In genomic region chr1:36115931-36116330, GRCh38 we compare ENCODE assay signal across 16 cellular contexts. TPM values are rescaled to one million over a fixed set of nuclear protein-coding genes. Genes with fewer than 3 reads are reported as not detected.
DNase-seq lines count a peak whose midpoint lies in the region; ATAC-seq and TF ChIP-seq lines count a peak whose summit lies in the region.
"Had no signal": no experiment of that assay in that cellular context is flagged by ENCODE, and none has a peak within 500 bp of the region (broad histone marks: within the 10 kb centered on the region; RNA-seq: fewer than 3 reads in every experiment).

No MANE protein-coding gene starts in this region.

- H3K23ac ChIP-seq in neuronal stem cell (ENCODE audit: low read depth, low read length, poor library complexity): no peak overlapping the region

- no peak overlapping the region for H3K9ac ChIP-seq in neuronal stem cell (ENCODE audit: low read depth, low read length, poor library complexity)
- H3K9ac ChIP-seq: BLaER1 had no signal

- WGBS in neuronal stem cell (ENCODE audit: extremely low coverage in 2 of 2, insufficient read length in 2 of 2, insufficient replicate concordance in 1 of 2), 2 donors: no CpG with 5 or more reads among the region's 5 CpGs

- no peak overlapping the region for H2AK5ac ChIP-seq in neuronal stem cell (ENCODE audit: low read depth, low read length)

- H3K27ac ChIP-seq in coronary artery: peak overlapping the region; percentile 88 to 92
- no peak overlapping the region for H3K27ac ChIP-seq in neuronal stem cell (replicated peaks; ENCODE audit: low read length)
- H3K27ac ChIP-seq: BLaER1 had no signal

- H3K14ac ChIP-seq in neuronal stem cell (ENCODE audit: low read length): no peak overlapping the region

- H4K8ac ChIP-seq in neuronal stem cell (ENCODE audit: low read depth, low read length): peak overlapping the region; percentile 76

- no peak overlapping the region for H3K4ac ChIP-seq in neuronal stem cell (ENCODE audit: low read length)

- H3K4me1 ChIP-seq in neuronal stem cell (ENCODE audit: control insufficient read depth in 2 of 2, insufficient read depth in 1 of 2, low read depth in 1 of 2, low read length in 2 of 2): peaks cover 8 to 10% of the 10 kb centered on the region in 2 donors

- ATAC-seq in GM18520 (IDR thresholded peaks at IDR 0.05; ENCODE audit: unreplicated experiment) (no peak), GM19023 (IDR thresholded peaks at IDR 0.05; ENCODE audit: unreplicated experiment) (no peak)
- ATAC-seq: stimulated activated effector memory CD8-positive, alpha-beta T cell treated with anti-CD3 and anti-CD28 coated beads, Interleukin-12 subunit alpha, Interleukin-12 subunit beta, amount 100 ng/mL, for 72 hours had no signal

- peak overlapping the region; percentile 52 for H3K18ac ChIP-seq in neuronal stem cell (ENCODE audit: low read length)

- H2BK15ac ChIP-seq in neuronal stem cell (ENCODE audit: low read length): no peak overlapping the region

- no peak overlapping the region for H2BK5ac ChIP-seq in neuronal stem cell (ENCODE audit: low read length)

- H2AFZ ChIP-seq in neuronal stem cell (ENCODE audit: low read length): no peak overlapping the region

- peak overlapping the region; percentile 16 for H2BK12ac ChIP-seq in neuronal stem cell (ENCODE audit: low read length)

- H3K4me2 ChIP-seq in neuronal stem cell (ENCODE audit: insufficient read depth, low read length, poor library complexity, severe bottlenecking): no peak overlapping the region
- H3K4me2 ChIP-seq: BLaER1 had no signal

- H3K79me1 ChIP-seq in neuronal stem cell (ENCODE audit: low read depth, low read length): no peaks in the 10 kb centered on the region

- DNase-seq in Daoy (ENCODE audit: low read depth) (peak; percentile 61), MV-4-11 (lab: John Stamatoyannopoulos, UW) (peak; percentile 87), coronary artery (ENCODE audit: low spot score) (no peak), neuronal stem cell (ENCODE audit: low spot score) (no peak), NCI-H446 treated with DMSO at 0.1 percent for 48 hours (lab: John Stamatoyannopoulos, UW) (no peak), NCI-H748 treated with DMSO at 0.1 percent for 48 hours (lab: John Stamatoyannopoulos, UW) (no peak)
- DNase-seq: activated naive CD4-positive, alpha-beta T cell treated with anti-CD3 and anti-CD28 coated beads, Interleukin-2, amount 10 ng/mL, durations not matched to agents 7 days and 5 days; dermis blood vessel endothelial cell; GF-D8; KG1; lower lobe of right lung; T1000 had no signal

- H3K36me3 ChIP-seq in neuronal stem cell (replicated peaks in 1 of 2; ENCODE audit: control insufficient read depth in 2 of 2, insufficient read depth in 2 of 2, low read length in 2 of 2): no peaks in the 10 kb centered on the region
- H3K36me3 ChIP-seq: BLaER1, lower lobe of right lung had no signal

- TF ChIP-seq CTCF in coronary artery (IDR thresholded peaks at IDR 0.05): no peak

- no peaks in the 10 kb centered on the region for H3K9me3 ChIP-seq in neuronal stem cell (replicated peaks in 1 of 2; ENCODE audit: control insufficient read depth in 2 of 2, insufficient read depth in 1 of 2, low read depth in 1 of 2, low read length in 2 of 2)
- H3K9me3 ChIP-seq: BLaER1, lower lobe of right lung had no signal

- no peak overlapping the region for H3K4me3 ChIP-seq in coronary artery
- H3K4me3 ChIP-seq in neuronal stem cell (ENCODE audit: low read length in 2 of 2): no peak overlapping the region
- H3K4me3 ChIP-seq: BLaER1, lower lobe of right lung had no signal

- no peak overlapping the region for H2BK120ac ChIP-seq in neuronal stem cell (ENCODE audit: low read depth, low read length)

- peaks cover 0 to 23% (median 0%) of the 10 kb centered on the region in 3 experiments for H3K27me3 ChIP-seq in neuronal stem cell (ENCODE audit: control insufficient read depth in 3 of 3, insufficient read depth in 3 of 3, low read depth in 1 of 3, low read length in 3 of 3)
- H3K27me3 ChIP-seq: BLaER1 had no signal

- no peak overlapping the region for H4K91ac ChIP-seq in neuronal stem cell (ENCODE audit: low read depth, low read length, poor library complexity)

RNA-seq across cellular contexts. Expression of gene COL8A2, which starts 9.1 kb away (rescaled TPM):
- 2.2 and 3.7 TPM in 2 replicates for total RNA-seq in Daoy (2014; rRNA removed; shearing (Covaris generic))
- polyA plus RNA-seq in neuronal stem cell (2013, experiment 1 of 2): 0.01 TPM
- polyA plus RNA-seq in neuronal stem cell (2013, experiment 2 of 2): 0.01 TPM

RNA-seq across cellular contexts. Expression of gene ADPRS, which starts 27.2 kb away (rescaled TPM):
- 116 and 118 TPM in 2 replicates for total RNA-seq in Daoy (2014; rRNA removed; shearing (Covaris generic))
- 16.0 TPM for polyA plus RNA-seq in neuronal stem cell (2013, experiment 1 of 2)
- polyA plus RNA-seq in neuronal stem cell (2013, experiment 2 of 2): 16.7 TPM

RNA-seq across cellular contexts. Expression of gene TEKT2, which starts 32.0 kb away (rescaled TPM):
- not detected in 2 replicates for total RNA-seq in Daoy (2014; rRNA removed; shearing (Covaris generic))
- polyA plus RNA-seq in neuronal stem cell (2013, experiment 1 of 2): 8.2 TPM
- 8.4 TPM for polyA plus RNA-seq in neuronal stem cell (2013, experiment 2 of 2)

RNA-seq across cellular contexts. Expression of gene TRAPPC3, which starts 33.4 kb away (rescaled TPM):
- 129 and 141 TPM in 2 replicates for total RNA-seq in Daoy (2014; rRNA removed; shearing (Covaris generic))
- 49.3 TPM for polyA plus RNA-seq in neuronal stem cell (2013, experiment 1 of 2)
- polyA plus RNA-seq in neuronal stem cell (2013, experiment 2 of 2): 51.1 TPM

RNA-seq across cellular contexts. Expression of gene MAP7D1, which starts 40.0 kb away (rescaled TPM):
- 183 and 236 TPM in 2 replicates for total RNA-seq in Daoy (2014; rRNA removed; shearing (Covaris generic))
- 101 TPM for polyA plus RNA-seq in neuronal stem cell (2013, experiment 1 of 2)
- polyA plus RNA-seq in neuronal stem cell (2013, experiment 2 of 2): 97.7 TPM

Comparison
In these comparisons a context has a peak if more than half of its experiments do, and no peak if none do; other contexts are left out.
1. DNase-seq: peak in Daoy (single experiment) and MV-4-11 (single experiment); none in coronary artery (single experiment), neuronal stem cell (single experiment), NCI-H446 treated with DMSO at 0.1 percent for 48 hours (single experiment) and NCI-H748 treated with DMSO at 0.1 percent for 48 hours (single experiment).